In the genomic region with DNA sequence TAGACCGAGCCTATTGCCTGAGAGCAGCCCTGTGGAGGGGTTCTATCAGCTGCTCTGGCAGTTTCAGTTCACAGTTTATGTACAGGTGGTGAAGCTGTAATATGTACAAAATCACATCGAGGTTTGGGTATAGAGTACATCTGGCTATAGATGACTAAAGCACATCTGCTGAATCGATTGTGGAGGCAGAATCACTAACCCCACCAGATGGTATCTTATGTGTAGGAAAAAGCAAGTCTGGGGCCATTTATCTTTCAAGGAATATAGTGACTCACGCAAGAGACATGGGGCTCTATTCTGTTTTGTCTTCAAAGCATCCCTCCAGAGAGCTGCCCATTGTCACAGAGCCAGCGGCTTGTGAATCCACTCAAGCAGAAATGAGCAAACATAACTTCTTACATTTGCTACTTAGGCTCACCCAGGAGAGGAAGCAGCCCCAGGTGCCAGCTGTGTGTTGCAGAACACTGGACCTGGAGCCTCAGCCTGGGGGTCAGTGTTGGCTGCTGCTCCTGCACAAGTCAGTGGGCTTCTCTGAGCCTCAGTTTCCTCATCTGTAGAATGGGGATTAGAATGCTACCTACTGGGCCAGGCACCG, we compare ENCODE assay signal across 8 cellular contexts. TPM values are rescaled to one million over a fixed set of nuclear protein-coding genes. Genes with fewer than 3 reads are reported as not detected.
DNase-seq lines count a peak whose midpoint lies in the region; TF ChIP-seq lines count a peak whose summit lies in the region.

No MANE protein-coding gene starts in this region.

- H3K9me3 ChIP-seq in GM23248 (ENCODE audit: low read depth) (no peaks in the 10 kb centered on the region), right atrium auricular region (no peaks in the 10 kb centered on the region)

- H3K27me3 ChIP-seq in GM23248 (replicated peaks; ENCODE audit: insufficient read depth) (no peaks in the 10 kb centered on the region; the same call in 1 of the 2 replicates), right atrium auricular region (no peaks in the 10 kb centered on the region)

- peaks cover 12% of the 10 kb centered on the region; the same call in 1 of the 2 replicates for H3F3A ChIP-seq in GM23248 (ENCODE audit: insufficient read depth)

- H3K9me2 ChIP-seq in GM23248 (ENCODE audit: insufficient read depth), result no peaks in the 10 kb centered on the region

- H3K79me2 ChIP-seq in GM23248 (ENCODE audit: insufficient read depth), result no peaks in the 10 kb centered on the region

- in situ Hi-C loops in GM23248 (cut with MboI), result no loop called here

- 25 to 30% methylated on average over 6 of the region's 6 CpGs for WGBS in GM23248 (ENCODE audit: low coverage in 1 of 2, low lambda C conversion rate in 2 of 2, missing lambda C conversion rate in 2 of 2), 2 experiments

- no peak overlapping the region for H3K4me3 Mint-ChIP-seq in activated CD4-positive, alpha-beta T cell treated with anti-CD3 and anti-CD28 coated beads, Interleukin-2, amount 10 ng/mL, durations not matched to agents 24 days and 14 days
- H3K4me3 Mint-ChIP-seq in activated CD4-positive, alpha-beta T cell treated with anti-CD3 and anti-CD28 coated beads, Interleukin-2, amount 10 ng/mL, durations not matched to agents 7 days and 5 days, result no peak overlapping the region

- H3K27ac Mint-ChIP-seq in activated CD4-positive, alpha-beta T cell treated with anti-CD3 and anti-CD28 coated beads, Interleukin-2, amount 10 ng/mL, durations not matched to agents 24 days and 14 days, result peak overlapping the region; percentile 29
- H3K27ac Mint-ChIP-seq in activated CD4-positive, alpha-beta T cell treated with anti-CD3 and anti-CD28 coated beads, Interleukin-2, amount 10 ng/mL, durations not matched to agents 7 days and 5 days, result no peak overlapping the region

- H2AFZ ChIP-seq in GM23248, result no peak overlapping the region

- H3K4me3 ChIP-seq in GM23248, result no peak overlapping the region
- no peak overlapping the region for H3K4me3 ChIP-seq in right atrium auricular region

- peaks cover 3% of the 10 kb centered on the region for H3K36me3 Mint-ChIP-seq in activated CD4-positive, alpha-beta T cell treated with anti-CD3 and anti-CD28 coated beads, Interleukin-2, amount 10 ng/mL, durations not matched to agents 24 days and 14 days (ENCODE audit: low read depth)
- H3K36me3 Mint-ChIP-seq in activated CD4-positive, alpha-beta T cell treated with anti-CD3 and anti-CD28 coated beads, Interleukin-2, amount 10 ng/mL, durations not matched to agents 7 days and 5 days (ENCODE audit: low read depth), result no peaks in the 10 kb centered on the region

- POLR2A ChIA-PET in activated CD4-positive, alpha-beta T cell treated with anti-CD3 and anti-CD28 coated beads, Interleukin-2, amount 10 ng/mL, durations not matched to agents 7 days and 5 days (lab: Charles Lee), result interaction anchor here (0.6 to 0.8 kb wide), 3 partner anchors 48 to 408 kb away, joined by 3 read pairs; no protein-coding TSS in a partner anchor

- no peak for DNase-seq in activated CD4-positive, alpha-beta T cell treated with anti-CD3 and anti-CD28 coated beads, Interleukin-2, amount 10 ng/mL, durations not matched to agents 24 days and 14 days
- DNase-seq in activated CD4-positive, alpha-beta T cell treated with anti-CD3 and anti-CD28 coated beads, Interleukin-2, amount 10 ng/mL, durations not matched to agents 7 days and 5 days, result no peak
- peak; percentile 95 for DNase-seq in GM23248
- peak; percentile 72 for DNase-seq in LHCN-M2 (ENCODE audit: low read depth)
- peak; percentile 50 for DNase-seq in dedifferentiated amniotic fluid mesenchymal stem cell (ENCODE audit: extremely low spot score)
- DNase-seq in right atrium auricular region (ENCODE audit: low spot score), result no peak
- DNase-seq in OCI-M1 (lab: John Stamatoyannopoulos, UW), result no peak
- DNase-seq in globus pallidus (ENCODE audit: low spot score), result no peak

- CTCF ChIA-PET in activated CD4-positive, alpha-beta T cell treated with anti-CD3 and anti-CD28 coated beads, Interleukin-2, amount 10 ng/mL, durations not matched to agents 7 days and 5 days (lab: Charles Lee), result interaction anchor here (1.1 to 2.1 kb wide), 5 partner anchors 9 to 39 kb away, joined by 3 to 8 read pairs (median 5); no protein-coding TSS in a partner anchor

- no peak overlapping the region for H3K9ac ChIP-seq in GM23248

- H3K9me3 Mint-ChIP-seq in activated CD4-positive, alpha-beta T cell treated with anti-CD3 and anti-CD28 coated beads, Interleukin-2, amount 10 ng/mL, durations not matched to agents 24 days and 14 days, result no peaks in the 10 kb centered on the region
- H3K9me3 Mint-ChIP-seq in activated CD4-positive, alpha-beta T cell treated with anti-CD3 and anti-CD28 coated beads, Interleukin-2, amount 10 ng/mL, durations not matched to agents 7 days and 5 days, result no peaks in the 10 kb centered on the region

- H3K27ac ChIP-seq in GM23248 (no peak overlapping the region), right atrium auricular region (no peak overlapping the region)

- H3K4me1 ChIP-seq in GM23248 (ENCODE audit: insufficient read depth) (peaks cover 13% of the 10 kb centered on the region; the same call in 1 of the 2 replicates), right atrium auricular region (no peaks in the 10 kb centered on the region)

- intact Hi-C loops in activated CD4-positive, alpha-beta T cell treated with anti-CD3 and anti-CD28 coated beads, Interleukin-2, amount 10 ng/mL, durations not matched to agents 24 days and 14 days (cut with micrococcal nuclease), result loop anchor here (1.0 kb wide), 1 partner anchor 23 kb away; the partner anchor contains the start of gene TNFRSF8

- H3K4me1 Mint-ChIP-seq in activated CD4-positive, alpha-beta T cell treated with anti-CD3 and anti-CD28 coated beads, Interleukin-2, amount 10 ng/mL, durations not matched to agents 24 days and 14 days, result peaks cover 26% of the 10 kb centered on the region
- H3K4me1 Mint-ChIP-seq in activated CD4-positive, alpha-beta T cell treated with anti-CD3 and anti-CD28 coated beads, Interleukin-2, amount 10 ng/mL, durations not matched to agents 7 days and 5 days, result peaks cover 13% of the 10 kb centered on the region

- no peaks in the 10 kb centered on the region for H3K36me3 ChIP-seq in GM23248 (ENCODE audit: low read depth)
- H3K36me3 ChIP-seq in right atrium auricular region, result no peaks in the 10 kb centered on the region

- H3K4me2 ChIP-seq in GM23248 (ENCODE audit: unreplicated experiment), result peak overlapping the region; percentile 37

- H3K27me3 Mint-ChIP-seq in activated CD4-positive, alpha-beta T cell treated with anti-CD3 and anti-CD28 coated beads, Interleukin-2, amount 10 ng/mL, durations not matched to agents 24 days and 14 days, result peaks cover 3% of the 10 kb centered on the region
- no peaks in the 10 kb centered on the region for H3K27me3 Mint-ChIP-seq in activated CD4-positive, alpha-beta T cell treated with anti-CD3 and anti-CD28 coated beads, Interleukin-2, amount 10 ng/mL, durations not matched to agents 7 days and 5 days

- H4K20me1 ChIP-seq in GM23248 (ENCODE audit: insufficient read depth), result no peaks in the 10 kb centered on the region

- TF ChIP-seq CTCF in right atrium auricular region (IDR thresholded peaks at IDR 0.05), result no peak

RNA-seq across cellular contexts. Expression of gene MIIP, which starts 21.3 kb away (rescaled TPM):
- total RNA-seq in activated CD4-positive, alpha-beta T cell treated with anti-CD3 and anti-CD28 coated beads, Interleukin-2, amount 10 ng/mL, durations not matched to agents 24 days and 14 days, result 68.9 and 73.9 TPM in 2 replicates
- total RNA-seq in activated CD4-positive, alpha-beta T cell treated with anti-CD3 and anti-CD28 coated beads, Interleukin-2, amount 10 ng/mL, durations not matched to agents 7 days and 5 days, result 10 to 100 TPM; 33.7 to 43.7 TPM
- 21.8 and 26.8 TPM in 2 replicates for total RNA-seq in GM23248 (2014; rRNA removed; shearing (Covaris generic))
- 19.4 and 23.0 TPM in 2 replicates for polyA plus RNA-seq in GM23248 (2016; fragmentation: Nextera tagmentation; extraction: Ambion mirVana)
- total RNA-seq in LHCN-M2 (2014; rRNA removed) (40.1 and 49.6 TPM in 2 replicates), right atrium auricular region (10 to 100 TPM; 19.1 to 31.0 TPM)
- 15.3 TPM for polyA plus RNA-seq in LHCN-M2 (2012)

RNA-seq across cellular contexts. Expression of gene TNFRSF8, which starts 22.5 kb away (rescaled TPM):
- 33.2 and 35.1 TPM in 2 replicates for total RNA-seq in activated CD4-positive, alpha-beta T cell treated with anti-CD3 and anti-CD28 coated beads, Interleukin-2, amount 10 ng/mL, durations not matched to agents 24 days and 14 days
- 1 to 10 TPM; 6.0 to 6.5 TPM for total RNA-seq in activated CD4-positive, alpha-beta T cell treated with anti-CD3 and anti-CD28 coated beads, Interleukin-2, amount 10 ng/mL, durations not matched to agents 7 days and 5 days
- not detected in 2 replicates for total RNA-seq in GM23248 (2014; rRNA removed; shearing (Covaris generic))
- 0.14 and 0.23 TPM in 2 replicates for polyA plus RNA-seq in GM23248 (2016; fragmentation: Nextera tagmentation; extraction: Ambion mirVana)
- 0.19 TPM in 1 of 2 replicates, not detected in the other for total RNA-seq in LHCN-M2 (2014; rRNA removed)
- polyA plus RNA-seq in LHCN-M2 (2012), result not detected
- 1 to 10 TPM; 3.0 to 6.0 TPM for total RNA-seq in right atrium auricular region

Comparison
In these comparisons a context has a peak if more than half of its experiments do, and no peak if none do; other contexts are left out.
1. DNase-seq: peak in GM23248 (single experiment), LHCN-M2 (single experiment) and dedifferentiated amniotic fluid mesenchymal stem cell (single experiment); none in activated CD4-positive, alpha-beta T cell treated with anti-CD3 and anti-CD28 coated beads, Interleukin-2, amount 10 ng/mL, durations not matched to agents 24 days and 14 days (single experiment), activated CD4-positive, alpha-beta T cell treated with anti-CD3 and anti-CD28 coated beads, Interleukin-2, amount 10 ng/mL, durations not matched to agents 7 days and 5 days (single experiment), right atrium auricular region (single experiment), OCI-M1 (single experiment) and globus pallidus (single experiment).